1 cellular context compared by ENCODE assay signal in genomic region chr18:36127866-36128845, GRCh38.
TF ChIP-seq lines count a peak whose summit lies in the region.

No MANE protein-coding gene starts in this region.

TF ChIP-seq in A549, 52 proteins besides CTCF, POLR2A, EP300 and RAD21 (continued from another document):
- TF ChIP-seq FOSL2 (IDR thresholded peaks at IDR 0.05): no peak
- no peak for TF ChIP-seq FOSL2 (CRISPR knock-in tag; IDR thresholded peaks at IDR 0.05)
